25 cellular contexts compared by ENCODE assay signal in the genomic region with DNA sequence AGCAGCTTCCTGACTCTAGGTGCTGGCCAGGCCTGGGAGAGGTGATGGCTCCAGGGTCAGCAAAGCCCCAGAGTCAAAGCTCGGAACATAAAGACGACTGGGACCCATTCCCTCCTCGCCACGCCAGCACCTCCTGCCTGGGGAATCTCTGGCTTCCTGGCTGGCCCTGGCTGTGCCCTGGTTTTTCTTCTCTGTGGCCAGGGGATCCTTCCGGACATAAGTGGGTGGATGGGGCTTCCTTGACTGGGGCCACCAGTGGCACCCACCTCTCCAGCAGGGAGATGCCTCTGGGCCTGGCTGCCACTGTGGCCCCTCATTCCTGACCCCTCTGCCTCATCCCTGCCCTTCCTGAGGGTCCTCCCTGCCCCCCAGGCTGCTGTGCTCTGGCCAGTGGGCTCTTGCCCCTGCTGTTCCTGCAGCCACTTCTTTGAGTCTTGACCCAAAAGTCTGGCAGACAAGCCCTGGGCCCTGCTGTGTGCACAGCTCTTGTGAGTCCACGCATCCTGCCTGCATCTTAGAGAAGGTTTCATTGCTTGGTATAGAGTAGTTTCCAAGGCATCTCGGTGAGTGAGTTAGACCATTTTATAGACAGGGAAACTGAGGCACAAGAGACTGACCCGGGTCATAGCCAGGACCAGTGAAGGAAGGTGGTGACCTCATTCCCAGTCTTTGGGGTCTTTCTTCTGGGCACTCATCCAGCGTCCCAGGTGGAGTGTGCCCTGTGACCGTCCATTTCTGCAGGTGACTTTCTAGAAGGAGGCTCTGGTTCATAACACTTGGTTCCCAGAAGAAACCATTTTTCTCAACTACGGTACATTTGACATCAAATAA. TPM values are rescaled to one million over a fixed set of nuclear protein-coding genes. Genes with fewer than 3 reads are reported as not detected.
DNase-seq lines count a peak whose midpoint lies in the region; ATAC-seq and TF ChIP-seq lines count a peak whose summit lies in the region.
"Had no signal": no experiment of that assay in that cellular context is flagged by ENCODE, and none has a peak within 500 bp of the region (broad histone marks: within the 10 kb centered on the region; RNA-seq: fewer than 3 reads in every experiment).

No MANE protein-coding gene starts in this region.

- no peak overlapping the region for H3K27ac ChIP-seq in uterus
- H3K27ac ChIP-seq: epithelial cell of prostate had no signal

- no peaks in the 10 kb centered on the region for H3K36me3 ChIP-seq in uterus

- H3K27me3 Mint-ChIP-seq in activated naive CD8-positive, alpha-beta T cell treated with anti-CD3 and anti-CD28 coated beads, Interleukin-2, amount 10 ng/mL, durations not matched to agents 7 days and 5 days, result peaks cover under 1% of the 10 kb centered on the region
- no peaks in the 10 kb centered on the region for H3K27me3 Mint-ChIP-seq in activated naive CD8-positive, alpha-beta T cell treated with anti-CD3 and anti-CD28 coated beads, Interleukin-2, amount 50 U/mL, for 24 hours
- no peaks in the 10 kb centered on the region for H3K27me3 Mint-ChIP-seq in central memory CD8-positive, alpha-beta T cell
- H3K27me3 Mint-ChIP-seq in naive thymus-derived CD8-positive, alpha-beta T cell, result no peaks in the 10 kb centered on the region
- H3K27me3 Mint-ChIP-seq: CD4-positive, CD25-positive, alpha-beta regulatory T cell had no signal

- peaks cover 5% of the 10 kb centered on the region for H3K9me3 Mint-ChIP-seq in activated naive CD8-positive, alpha-beta T cell treated with anti-CD3 and anti-CD28 coated beads, Interleukin-2, amount 10 ng/mL, durations not matched to agents 7 days and 5 days
- H3K9me3 Mint-ChIP-seq in activated naive CD8-positive, alpha-beta T cell treated with anti-CD3 and anti-CD28 coated beads, Interleukin-2, amount 50 U/mL, for 24 hours, result no peaks in the 10 kb centered on the region
- H3K9me3 Mint-ChIP-seq in central memory CD8-positive, alpha-beta T cell, result no peaks in the 10 kb centered on the region
- no peaks in the 10 kb centered on the region for H3K9me3 Mint-ChIP-seq in naive thymus-derived CD8-positive, alpha-beta T cell

- H3K27me3 ChIP-seq in uterus, result no peaks in the 10 kb centered on the region

- intact Hi-C loops in uterus (cut with DNase I; ENCODE audit: low total_unique reads), result no loop called here

- no peak for TF ChIP-seq CTCF in uterus (IDR thresholded peaks at IDR 0.05)

- peak; percentile 18 for DNase-seq in activated naive CD8-positive, alpha-beta T cell treated with anti-CD3 and anti-CD28 coated beads, Interleukin-2, amount 10 ng/mL, durations not matched to agents 7 days and 5 days
- no peak for DNase-seq in activated naive CD8-positive, alpha-beta T cell treated with anti-CD3 and anti-CD28 coated beads, Interleukin-2, amount 50 U/mL, for 24 hours
- DNase-seq in central memory CD8-positive, alpha-beta T cell (ENCODE audit: low spot score in 2 of 2), result peak; percentile 6 to 8
- no peak for DNase-seq in naive thymus-derived CD8-positive, alpha-beta T cell
- peak; percentile 7 to 9 for DNase-seq in uterus
- no peak for DNase-seq in midbrain (lab: John Stamatoyannopoulos, UW)
- DNase-seq in dedifferentiated amniotic fluid mesenchymal stem cell (ENCODE audit: extremely low spot score), result no peak
- DNase-seq: ACHN; activated CD4-positive, CD25-positive, alpha-beta regulatory T cell; activated naive CD4-positive, alpha-beta T cell treated with Interleukin-2 at 50 U/mL for 16 hours; CD4-positive, CD25-positive, alpha-beta regulatory T cell; cortex of kidney; DMS79 treated with DMSO at 0.1 percent for 48 hours; foreskin melanocyte; kidney glomerular epithelial cell; NCI-H1417 treated with DMSO at 0.1 percent for 48 hours; NCI-H2171 treated with DMSO at 0.1 percent for 48 hours; NCI-H69; OCI-M1; stimulated activated CD4-positive, alpha-beta T cell treated with anti-CD3 and anti-CD28 coated beads, Interleukin-4, amount 100 ng/mL, for 1 hour; substantia nigra; T-helper 2 cell had no signal

- H3K4me1 Mint-ChIP-seq in activated naive CD8-positive, alpha-beta T cell treated with anti-CD3 and anti-CD28 coated beads, Interleukin-2, amount 10 ng/mL, durations not matched to agents 7 days and 5 days, result peaks cover 13% of the 10 kb centered on the region
- peaks cover 19% of the 10 kb centered on the region for H3K4me1 Mint-ChIP-seq in activated naive CD8-positive, alpha-beta T cell treated with anti-CD3 and anti-CD28 coated beads, Interleukin-2, amount 50 U/mL, for 24 hours
- peaks cover 32% of the 10 kb centered on the region for H3K4me1 Mint-ChIP-seq in central memory CD8-positive, alpha-beta T cell
- peaks cover 14 to 26% (median 20%) of the 10 kb centered on the region in 4 donors for H3K4me1 Mint-ChIP-seq in naive thymus-derived CD8-positive, alpha-beta T cell

- POLR2A ChIA-PET in activated naive CD8-positive, alpha-beta T cell treated with anti-CD3 and anti-CD28 coated beads, Interleukin-2, amount 10 ng/mL, durations not matched to agents 7 days and 5 days (lab: Charles Lee), result no interaction called here
- POLR2A ChIA-PET in naive thymus-derived CD8-positive, alpha-beta T cell (lab: Charles Lee), result no interaction called here

- H3K4me3 ChIP-seq in uterus, result no peak overlapping the region
- H3K4me3 ChIP-seq: skin epidermis had no signal

- no peak for ATAC-seq in activated naive CD8-positive, alpha-beta T cell treated with anti-CD3 and anti-CD28 coated beads, Interleukin-2, amount 10 ng/mL, durations not matched to agents 7 days and 5 days (ENCODE audit: low read depth)
- no peak for ATAC-seq in activated naive CD8-positive, alpha-beta T cell treated with anti-CD3 and anti-CD28 coated beads, Interleukin-2, amount 50 U/mL, for 24 hours
- no peak for ATAC-seq in central memory CD8-positive, alpha-beta T cell (replicated peaks; ENCODE audit: extremely low read depth, poor library complexity, severe bottlenecking)
- no peak for ATAC-seq in naive thymus-derived CD8-positive, alpha-beta T cell
- ATAC-seq in HG03439 (IDR thresholded peaks at IDR 0.05; ENCODE audit: unreplicated experiment), result no peak

- no peak overlapping the region for H3K4me3 Mint-ChIP-seq in activated naive CD8-positive, alpha-beta T cell treated with anti-CD3 and anti-CD28 coated beads, Interleukin-2, amount 10 ng/mL, durations not matched to agents 7 days and 5 days
- no peak overlapping the region for H3K4me3 Mint-ChIP-seq in activated naive CD8-positive, alpha-beta T cell treated with anti-CD3 and anti-CD28 coated beads, Interleukin-2, amount 50 U/mL, for 24 hours
- H3K4me3 Mint-ChIP-seq in central memory CD8-positive, alpha-beta T cell, result no peak overlapping the region
- H3K4me3 Mint-ChIP-seq in naive thymus-derived CD8-positive, alpha-beta T cell, result peak overlapping the region in 1 of 10 donors; percentile 19
- H3K4me3 Mint-ChIP-seq: CD4-positive, CD25-positive, alpha-beta regulatory T cell had no signal

- no peaks in the 10 kb centered on the region for H3K36me3 Mint-ChIP-seq in activated naive CD8-positive, alpha-beta T cell treated with anti-CD3 and anti-CD28 coated beads, Interleukin-2, amount 10 ng/mL, durations not matched to agents 7 days and 5 days
- H3K36me3 Mint-ChIP-seq in activated naive CD8-positive, alpha-beta T cell treated with anti-CD3 and anti-CD28 coated beads, Interleukin-2, amount 50 U/mL, for 24 hours (ENCODE audit: low read depth), result no peaks in the 10 kb centered on the region
- peaks cover 12% of the 10 kb centered on the region for H3K36me3 Mint-ChIP-seq in central memory CD8-positive, alpha-beta T cell (ENCODE audit: insufficient read depth)
- no peaks in the 10 kb centered on the region for H3K36me3 Mint-ChIP-seq in naive thymus-derived CD8-positive, alpha-beta T cell
- H3K36me3 Mint-ChIP-seq: CD4-positive, CD25-positive, alpha-beta regulatory T cell had no signal

- H3K27ac Mint-ChIP-seq in activated naive CD8-positive, alpha-beta T cell treated with anti-CD3 and anti-CD28 coated beads, Interleukin-2, amount 10 ng/mL, durations not matched to agents 7 days and 5 days, result no peak overlapping the region
- H3K27ac Mint-ChIP-seq in activated naive CD8-positive, alpha-beta T cell treated with anti-CD3 and anti-CD28 coated beads, Interleukin-2, amount 50 U/mL, for 24 hours, result no peak overlapping the region
- H3K27ac Mint-ChIP-seq in central memory CD8-positive, alpha-beta T cell (ENCODE audit: low read depth), result peak overlapping the region; percentile 45
- H3K27ac Mint-ChIP-seq in naive thymus-derived CD8-positive, alpha-beta T cell, result peak overlapping the region in 7 of 10 donors; percentile 4 to 81 (median 65)

- no peaks in the 10 kb centered on the region for H3K9me3 ChIP-seq in uterus

- no peaks in the 10 kb centered on the region for H3K4me1 ChIP-seq in uterus

- TF ChIP-seq POLR2A in uterus (IDR thresholded peaks at IDR 0.05), result no peak

RNA-seq across cellular contexts. Expression of a gene that starts 17.3 kb away (rescaled TPM):
- 10 to 100 TPM; 70.8 to 72.2 TPM for total RNA-seq in activated naive CD8-positive, alpha-beta T cell treated with anti-CD3 and anti-CD28 coated beads, Interleukin-2, amount 10 ng/mL, durations not matched to agents 7 days and 5 days
- 10 to 100 TPM; 40.3 to 46.1 TPM for total RNA-seq in naive thymus-derived CD8-positive, alpha-beta T cell
- 10 to 100 TPM; 18.6 to 46.3 (median 20.9) TPM for polyA plus RNA-seq in naive thymus-derived CD8-positive, alpha-beta T cell
- total RNA-seq in uterus, result 10 to 100 TPM; 21.5 to 51.0 (median 40.0) TPM

Comparison
In these comparisons a context has a peak if more than half of its experiments do, and no peak if none do; other contexts are left out.
1. DNase-seq: peak in activated naive CD8-positive, alpha-beta T cell treated with anti-CD3 and anti-CD28 coated beads, Interleukin-2, amount 10 ng/mL, durations not matched to agents 7 days and 5 days (single experiment), central memory CD8-positive, alpha-beta T cell (2 of 2) and uterus (2 of 2); none in activated naive CD8-positive, alpha-beta T cell treated with anti-CD3 and anti-CD28 coated beads, Interleukin-2, amount 50 U/mL, for 24 hours (single experiment), naive thymus-derived CD8-positive, alpha-beta T cell (0 of 10), midbrain (single experiment) and dedifferentiated amniotic fluid mesenchymal stem cell (single experiment).
2. H3K27ac Mint-ChIP-seq: peak in central memory CD8-positive, alpha-beta T cell (single experiment) and naive thymus-derived CD8-positive, alpha-beta T cell (7 of 10); none in activated naive CD8-positive, alpha-beta T cell treated with anti-CD3 and anti-CD28 coated beads, Interleukin-2, amount 10 ng/mL, durations not matched to agents 7 days and 5 days (single experiment) and activated naive CD8-positive, alpha-beta T cell treated with anti-CD3 and anti-CD28 coated beads, Interleukin-2, amount 50 U/mL, for 24 hours (single experiment).